24 cellular contexts compared by ENCODE assay signal in the genomic region with DNA sequence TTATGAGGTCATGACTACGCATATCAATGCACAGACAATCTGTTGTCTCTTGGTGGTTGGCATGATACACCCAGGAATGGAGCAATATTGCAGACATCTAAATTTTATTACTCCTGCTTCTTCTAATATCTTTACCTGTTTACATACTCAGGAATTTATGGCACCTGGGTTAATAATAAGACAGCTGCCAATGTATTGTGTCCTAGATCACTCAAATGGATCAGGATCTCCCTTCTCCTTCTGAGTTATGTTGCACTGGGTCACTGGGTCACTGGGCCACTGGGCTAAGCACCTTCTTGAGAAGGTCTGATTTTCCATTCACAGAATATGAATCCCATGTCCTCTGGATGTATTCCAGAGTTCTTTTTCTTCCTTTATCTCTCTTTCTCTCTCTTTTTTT. TPM values are rescaled to one million over a fixed set of nuclear protein-coding genes. Genes with fewer than 3 reads are reported as not detected.
DNase-seq lines count a peak whose midpoint lies in the region; ATAC-seq, FAIRE-seq and TF ChIP-seq lines count a peak whose summit lies in the region.
"Had no signal": no experiment of that assay in that cellular context is flagged by ENCODE, and none has a peak within 500 bp of the region (broad histone marks: within the 10 kb centered on the region; RNA-seq: fewer than 3 reads in every experiment).

No MANE protein-coding gene starts in this region.

- H3K4me2 ChIP-seq in hepatocyte, result no peak overlapping the region
- H3K4me2 ChIP-seq: BLaER1 had no signal

- no peak overlapping the region for H2AFZ ChIP-seq in hepatocyte

- H3K79me2 ChIP-seq in hepatocyte, result no peaks in the 10 kb centered on the region

- H3K27ac ChIP-seq in hepatocyte, result peak overlapping the region; percentile 73
- no peak overlapping the region for H3K27ac ChIP-seq in small intestine (ENCODE audit: low read depth in 1 of 2, low read length in 1 of 2)
- no peak overlapping the region for H3K27ac ChIP-seq in CD4-positive, alpha-beta T cell (ENCODE audit: low read depth, low read length)
- H3K27ac ChIP-seq: 22Rv1, BLaER1, C4-2B had no signal

- H3K4me3 ChIP-seq in hepatocyte (no peak overlapping the region), small intestine (ENCODE audit: low read depth in 1 of 2, low read length in 2 of 2) (no peak overlapping the region)
- H3K4me3 ChIP-seq: BLaER1, HAP-1 had no signal

- peaks cover 13% of the 10 kb centered on the region for H3K9me3 Mint-ChIP-seq in CD4-positive, alpha-beta T cell
- H3K9me3 Mint-ChIP-seq: HFFc6 had no signal

- no peak overlapping the region for H3K4me3 Mint-ChIP-seq in CD4-positive, alpha-beta T cell
- H3K4me3 Mint-ChIP-seq: B cell; CD4-positive, CD25-positive, alpha-beta regulatory T cell; CD8-positive, alpha-beta memory T cell; HFFc6 had no signal

- H3K9me3 ChIP-seq in hepatocyte (ENCODE audit: low read depth) (no peaks in the 10 kb centered on the region), small intestine (ENCODE audit: control insufficient read depth, low read depth) (no peaks in the 10 kb centered on the region)
- H3K9me3 ChIP-seq in CD4-positive, alpha-beta T cell (ENCODE audit: control insufficient read depth, low read length), result no peaks in the 10 kb centered on the region
- H3K9me3 ChIP-seq: HAP-1 had no signal

- no peaks in the 10 kb centered on the region for H3K4me1 Mint-ChIP-seq in CD4-positive, alpha-beta T cell (ENCODE audit: low read depth)
- H3K4me1 Mint-ChIP-seq: B cell; CD8-positive, alpha-beta memory T cell had no signal

- H3K27me3 ChIP-seq in hepatocyte, result no peaks in the 10 kb centered on the region
- H3K27me3 ChIP-seq in small intestine (ENCODE audit: control insufficient read depth in 2 of 2, insufficient read depth in 2 of 2, low read length in 2 of 2), result no peaks in the 10 kb centered on the region
- no peaks in the 10 kb centered on the region for H3K27me3 ChIP-seq in CD4-positive, alpha-beta T cell (ENCODE audit: control insufficient read depth, insufficient read depth, low read length)
- H3K27me3 ChIP-seq: BLaER1 had no signal

- WGBS in hepatocyte (ENCODE audit: low lambda C conversion rate, missing lambda C conversion rate), result 82% methylated on average over 1 of the region's 1 CpG
- WGBS in small intestine, 3 donors, result 19 to 67% (median 48%) methylated on average over 1 of the region's 1 CpG

- FAIRE-seq in small intestine (lab: Jason Lieb, UNC), result no peak
- FAIRE-seq: A204.1, GM12891, GM18507, H54 had no signal

- CTCF ChIA-PET in CD4-positive, alpha-beta T cell (lab: Charles Lee), result no interaction called here

- no peaks in the 10 kb centered on the region for H3K27me3 Mint-ChIP-seq in CD4-positive, alpha-beta T cell
- H3K27me3 Mint-ChIP-seq: B cell had no signal

- H3K36me3 Mint-ChIP-seq in CD4-positive, alpha-beta T cell (ENCODE audit: low read depth), result peaks cover 44% of the 10 kb centered on the region

- POLR2A ChIA-PET in CD4-positive, alpha-beta T cell (lab: Charles Lee), result no interaction called here

- intact Hi-C loops in CD4-positive, alpha-beta T cell (cut with DNase I, micrococcal nuclease), result no loop called here

- TF ChIP-seq CTCF in hepatocyte (IDR thresholded peaks at IDR 0.05; ENCODE audit: poor library complexity), result no peak
- no peak for TF ChIP-seq CTCF in CD4-positive, alpha-beta T cell (IDR thresholded peaks at IDR 0.05)

- DNase-seq in DMS 273 (lab: John Stamatoyannopoulos, UW; ENCODE audit: unreplicated experiment) (peak; percentile 53), DMS 273 treated with DMSO at 0.1 percent for 48 hours (lab: John Stamatoyannopoulos, UW) (no peak), hepatocyte (ENCODE audit: low spot score) (peak; percentile 39), small intestine (peak; percentile 92)
- DNase-seq in activated T-cell treated with anti-CD3 and anti-CD28 coated beads, Interleukin-2, amount 50 U/mL, for 1 hour, result no peak
- DNase-seq in CD4-positive, alpha-beta T cell, result no peak
- DNase-seq: Calu3; CD4-positive, CD25-positive, alpha-beta regulatory T cell; CD8-positive, alpha-beta memory T cell; DMS79 treated with DMSO at 0.1 percent for 48 hours; GF-D8; GOT3; HFFc6 had no signal

- H3K4me1 ChIP-seq in hepatocyte (ENCODE audit: insufficient read depth), result no peaks in the 10 kb centered on the region
- H3K4me1 ChIP-seq in small intestine (ENCODE audit: control insufficient read depth in 2 of 2, insufficient read depth in 1 of 2, low read depth in 1 of 2, low read length in 1 of 2), result peaks cover 0 to 4% of the 10 kb centered on the region in 2 donors
- H3K4me1 ChIP-seq: HAP-1 had no signal

- no peak for ATAC-seq in CD4-positive, alpha-beta T cell (ENCODE audit: poor library complexity)

- H3K36me3 ChIP-seq in hepatocyte (replicated peaks; ENCODE audit: insufficient read depth, low read depth), result no peaks in the 10 kb centered on the region
- no peaks in the 10 kb centered on the region for H3K36me3 ChIP-seq in small intestine (ENCODE audit: control insufficient read depth in 2 of 2, insufficient read depth in 2 of 2, low read length in 2 of 2)
- H3K36me3 ChIP-seq: BLaER1, HAP-1 had no signal

- H4K20me1 ChIP-seq in hepatocyte (ENCODE audit: insufficient read depth, poor library complexity, severe bottlenecking), result no peaks in the 10 kb centered on the region
- H4K20me1 ChIP-seq: BLaER1 had no signal

- H3K27ac Mint-ChIP-seq in CD4-positive, alpha-beta T cell, result no peak overlapping the region
- H3K27ac Mint-ChIP-seq: B cell; CD4-positive, CD25-positive, alpha-beta regulatory T cell; CD8-positive, alpha-beta memory T cell; HFFc6 had no signal

- no peaks in the 10 kb centered on the region for H3K9me2 ChIP-seq in hepatocyte (replicated peaks; ENCODE audit: insufficient read depth)

RNA-seq across cellular contexts. Expression of a gene that starts 41.8 kb away (rescaled TPM):
- 0.52 and 0.80 TPM in 2 replicates for total RNA-seq in hepatocyte
- polyA plus RNA-seq in hepatocyte, result 0.80 and 1.1 TPM in 2 replicates
- polyA plus RNA-seq in small intestine, result 10 to 100 TPM in 2 of 3 donors, 1 to 10 TPM in 1; 3.8 to 20.4 (median 11.6) TPM
- total RNA-seq in CD4-positive, alpha-beta T cell, result 10 to 100 TPM; 20.6 to 20.9 TPM
- total RNA-seq: Daoy, G401 had no signal

RNA-seq across cellular contexts. Expression of a gene that starts 57.1 kb away (rescaled TPM):
- total RNA-seq in hepatocyte, result 321 and 333 TPM in 2 replicates
- polyA plus RNA-seq in hepatocyte (111 and 114 TPM in 2 replicates), small intestine (10 to 100 TPM; 46.7 to 84.5 (median 58.6) TPM)
- 10 to 100 TPM; 43.3 to 52.7 TPM for total RNA-seq in CD4-positive, alpha-beta T cell

Comparison
In these comparisons a context has a peak if more than half of its experiments do, and no peak if none do; other contexts are left out.
1. DNase-seq: peak in DMS 273 (single experiment), hepatocyte (single experiment) and small intestine (single experiment); none in DMS 273 treated with DMSO at 0.1 percent for 48 hours (single experiment), activated T-cell treated with anti-CD3 and anti-CD28 coated beads, Interleukin-2, amount 50 U/mL, for 1 hour (single experiment) and CD4-positive, alpha-beta T cell (0 of 10).
2. RNA of a gene that starts 41.8 kb away (total RNA-seq): 20.6 to 20.9 TPM in CD4-positive, alpha-beta T cell; 0.52 to 0.80 TPM in hepatocyte; every median in the first group is over 10 times any median in the second.